In genomic region chr10:74542077-74542476, GRCh38 we compare ENCODE assay signal across 13 cellular contexts.
A peak's percentile ranks its signal among the peaks of the same experiment; 100 is the strongest.
DNase-seq lines count a peak whose midpoint lies in the region; ATAC-seq, FAIRE-seq and TF ChIP-seq lines count a peak whose summit lies in the region.
"Had no signal": no experiment of that assay in that cellular context is flagged by ENCODE, and none has a peak within 500 bp of the region (broad histone marks: within the 10 kb centered on the region; RNA-seq: fewer than 3 reads in every experiment).

No MANE protein-coding gene starts in this region.

- H3K4me1 Mint-ChIP-seq in activated CD8-positive, alpha-beta T cell treated with anti-CD3 and anti-CD28 coated beads, Interleukin-2, amount 10 ng/mL, durations not matched to agents 7 days and 5 days (ENCODE audit: low read depth): peaks cover 7% of the 10 kb centered on the region

- no peaks in the 10 kb centered on the region for H3K9me3 Mint-ChIP-seq in activated CD8-positive, alpha-beta T cell treated with anti-CD3 and anti-CD28 coated beads, Interleukin-2, amount 10 ng/mL, durations not matched to agents 7 days and 5 days (ENCODE audit: insufficient read depth)
- H3K9me3 Mint-ChIP-seq: dendritic cell treated with granulocyte-macrophage colony-stimulating factor and Interleukin-4, amounts not matched to agents 40 ng/mL and 50 ng/mL, for 4 days had no signal

- H3K4me3 Mint-ChIP-seq in activated CD8-positive, alpha-beta T cell treated with anti-CD3 and anti-CD28 coated beads, Interleukin-2, amount 10 ng/mL, durations not matched to agents 7 days and 5 days: no peak overlapping the region
- H3K4me3 Mint-ChIP-seq: dendritic cell treated with granulocyte-macrophage colony-stimulating factor and Interleukin-4, amounts not matched to agents 40 ng/mL and 50 ng/mL, for 4 days had no signal

- H3K79me2 ChIP-seq in PC-3 (ENCODE audit: low read length): no peaks in the 10 kb centered on the region

- no peaks in the 10 kb centered on the region for H3K27me3 Mint-ChIP-seq in activated CD8-positive, alpha-beta T cell treated with anti-CD3 and anti-CD28 coated beads, Interleukin-2, amount 10 ng/mL, durations not matched to agents 7 days and 5 days (ENCODE audit: low read depth)
- H3K27me3 Mint-ChIP-seq: dendritic cell treated with granulocyte-macrophage colony-stimulating factor and Interleukin-4, amounts not matched to agents 40 ng/mL and 50 ng/mL, for 4 days had no signal

- peaks cover 4% of the 10 kb centered on the region for H3F3A ChIP-seq in PC-3 (ENCODE audit: low read length, unreplicated experiment)

- no peak for TF ChIP-seq CTCF in PC-3 (conservative IDR thresholded peaks at IDR 0.05; ENCODE audit: low read depth, low read length)
- no peak for TF ChIP-seq CTCF in fibroblast of pulmonary artery (IDR thresholded peaks at IDR 0.05; ENCODE audit: low read length, missing control alignments)
- TF ChIP-seq CTCF in pancreas (IDR thresholded peaks at IDR 0.05): no peak

- 64 to 67% methylated on average over 2 of the region's 2 CpGs for WGBS in pancreas, 2 donors

- H3K36me3 ChIP-seq in PC-3 (ENCODE audit: low read depth, low read length) (no peaks in the 10 kb centered on the region; the same call in 1 of the 2 replicates), pancreas (no peaks in the 10 kb centered on the region)

- no peak overlapping the region for H3K4me2 ChIP-seq in PC-3 (ENCODE audit: low read length)
- H3K4me2 ChIP-seq: KMS-11 had no signal

- peaks cover 1% of the 10 kb centered on the region for H3K36me3 Mint-ChIP-seq in activated CD8-positive, alpha-beta T cell treated with anti-CD3 and anti-CD28 coated beads, Interleukin-2, amount 10 ng/mL, durations not matched to agents 7 days and 5 days (ENCODE audit: low read depth)

- H3K27ac ChIP-seq in PC-3 (ENCODE audit: low read length): no peak overlapping the region
- no peak overlapping the region for H3K27ac ChIP-seq in pancreas
- H3K27ac ChIP-seq: KMS-11 had no signal

- H3K4me1 ChIP-seq in PC-3 (ENCODE audit: insufficient read depth, low read length) (no peaks in the 10 kb centered on the region), pancreas (no peaks in the 10 kb centered on the region)
- H3K4me1 ChIP-seq: Caco-2 had no signal

- no peak for FAIRE-seq in pancreas (lab: Jason Lieb, UNC)
- FAIRE-seq: GM12891 had no signal

- no peaks in the 10 kb centered on the region for H3K9me2 ChIP-seq in PC-3 (replicated peaks; ENCODE audit: low read length)

- H4K20me1 ChIP-seq in PC-3 (ENCODE audit: low read length): no peaks in the 10 kb centered on the region

- DNase-seq in EH (ENCODE audit: low read depth) (peak; percentile 80), PC-3 (no peak), fibroblast of pulmonary artery (ENCODE audit: low read depth) (peak; percentile 97), pancreas (no peak), activated T-cell treated with anti-CD3 and anti-CD28 coated beads for 4 hours (no peak), activated gamma-delta T cell treated with Interleukin-2 at 50 U/mL for 16 hours (no peak), CD1c-positive myeloid dendritic cell (ENCODE audit: extremely low spot score) (no peak)
- no peak for DNase-seq in activated CD8-positive, alpha-beta T cell treated with anti-CD3 and anti-CD28 coated beads, Interleukin-2, amount 10 ng/mL, durations not matched to agents 7 days and 5 days
- DNase-seq: Caco-2, NCI-H2227 treated with DMSO at 0.1 percent for 48 hours had no signal

- POLR2A ChIA-PET in PC-3 (lab: Charles Lee; ENCODE audit: unreplicated experiment): no interaction called here
- POLR2A ChIA-PET in activated CD8-positive, alpha-beta T cell treated with anti-CD3 and anti-CD28 coated beads, Interleukin-2, amount 10 ng/mL, durations not matched to agents 7 days and 5 days (lab: Charles Lee): interaction anchor here (0.9 kb wide), 1 partner anchor 14 kb away, joined by 3 read pairs; no protein-coding TSS in a partner anchor

- H3K27me3 ChIP-seq in PC-3 (ENCODE audit: low read length): no peaks in the 10 kb centered on the region
- H3K27me3 ChIP-seq in pancreas: no peaks in the 10 kb centered on the region

- CTCF ChIA-PET in PC-3 (lab: Charles Lee): no interaction called here
- CTCF ChIA-PET in activated CD8-positive, alpha-beta T cell treated with anti-CD3 and anti-CD28 coated beads, Interleukin-2, amount 10 ng/mL, durations not matched to agents 7 days and 5 days (lab: Charles Lee): no interaction called here

- H3K9ac ChIP-seq in PC-3 (ENCODE audit: low read length): no peak overlapping the region
- H3K9ac ChIP-seq: KMS-11 had no signal

- intact Hi-C loops in PC-3 (cut with micrococcal nuclease) (loop anchor here (5.0 kb wide), 1 partner anchor 90 kb away; no protein-coding TSS in a partner anchor), pancreas (cut with DNase I) (no loop called here)

- H3K4me3 ChIP-seq in PC-3 (ENCODE audit: low read length) (no peak overlapping the region), fibroblast of pulmonary artery (replicated peaks; ENCODE audit: low read depth, low read length) (no peak overlapping the region), pancreas (no peak overlapping the region)

- no TSS peak for BruUV-seq in PC-3 (replicated peaks; lab: Mats Ljungman, UMichigan)

- H3K9me3 ChIP-seq in PC-3 (ENCODE audit: low read length) (no peaks in the 10 kb centered on the region), pancreas (no peaks in the 10 kb centered on the region)
- H3K9me3 ChIP-seq: Caco-2 had no signal

- H2AFZ ChIP-seq in PC-3 (ENCODE audit: low read length): no peak overlapping the region

- no peak overlapping the region for H3K27ac Mint-ChIP-seq in activated CD8-positive, alpha-beta T cell treated with anti-CD3 and anti-CD28 coated beads, Interleukin-2, amount 10 ng/mL, durations not matched to agents 7 days and 5 days
- H3K27ac Mint-ChIP-seq: dendritic cell treated with granulocyte-macrophage colony-stimulating factor and Interleukin-4, amounts not matched to agents 40 ng/mL and 50 ng/mL, for 4 days had no signal

- ATAC-seq in PC-3 (peak; percentile 29; the same call in 1 of the 2 replicates), pancreas (peak in 3 of 4 donors; percentile 14 to 58 (median 30))
- ATAC-seq in activated CD8-positive, alpha-beta T cell treated with anti-CD3 and anti-CD28 coated beads, Interleukin-2, amount 10 ng/mL, durations not matched to agents 7 days and 5 days: no peak

Comparison
In these comparisons a context has a peak if more than half of its experiments do, and no peak if none do; other contexts are left out.
1. DNase-seq: peak in EH (single experiment) and fibroblast of pulmonary artery (single experiment); none in PC-3 (single experiment), pancreas (0 of 6), activated T-cell treated with anti-CD3 and anti-CD28 coated beads for 4 hours (single experiment), activated gamma-delta T cell treated with Interleukin-2 at 50 U/mL for 16 hours (single experiment), CD1c-positive myeloid dendritic cell (single experiment) and activated CD8-positive, alpha-beta T cell treated with anti-CD3 and anti-CD28 coated beads, Interleukin-2, amount 10 ng/mL, durations not matched to agents 7 days and 5 days (single experiment).